Comparison of ENCODE assay signal across 27 cellular contexts in genomic region chr13:58142952-58143351, GRCh38.
"Had no signal": no experiment of that assay in that cellular context is flagged by ENCODE, and none has a peak within 500 bp of the region (broad histone marks: within the 10 kb centered on the region; RNA-seq: fewer than 3 reads in every experiment).

No MANE protein-coding gene starts in this region.

- H3K4me1 ChIP-seq: stomach, suprapubic skin, testis, thyroid gland, tibial artery, tibial nerve, transverse colon, upper lobe of left lung, upper lobe of right lung, uterus, vagina had no signal

- H3K27me3 ChIP-seq: stomach, suprapubic skin, testis, thyroid gland, tibial artery, tibial nerve, transverse colon, upper lobe of left lung, upper lobe of right lung, uterus, vagina had no signal

- H3K27ac ChIP-seq: stomach, suprapubic skin, testis, thoracic aorta, thyroid gland, tibial artery, tibial nerve, transverse colon, upper lobe of left lung, upper lobe of right lung, uterus, vagina had no signal

- FAIRE-seq: urothelium cell line had no signal

- H3K9me3 ChIP-seq: stomach, testis, thoracic aorta, thyroid gland, tibial artery, tibial nerve, transverse colon, upper lobe of left lung, upper lobe of right lung, uterus, vagina had no signal

- DNase-seq: stimulated activated CD4-positive, alpha-beta T cell treated with anti-CD3 and anti-CD28 coated beads, Interleukin-2, amount 100 ng/mL, for 48 hours; stimulated activated CD4-positive, alpha-beta T cell treated with anti-CD3 and anti-CD28 coated beads, Interleukin-4, amount 100 ng/mL, for 1 hour; stimulated activated CD4-positive, alpha-beta T cell treated with anti-CD3 and anti-CD28 coated beads, Interleukin-4, amount 100 ng/mL, for 24 hours; stimulated activated CD4-positive, alpha-beta T cell treated with anti-CD3 and anti-CD28 coated beads, Interleukin-4, amount 100 ng/mL, for 4 hours; stimulated activated CD8-positive, alpha-beta memory T cell treated with anti-CD3 and anti-CD28 coated beads, Interleukin-4, amount 100 ng/mL, for 48 hours; stimulated activated naive B cell treated with anti-CD40 and anti-IgM and Interleukin-4, amounts not matched to agents 10 μg/mL and 1 μg/mL and 100 μg/mL, for 72 hours; stimulated activated naive CD4-positive, alpha-beta T cell; stimulated activated naive CD4-positive, alpha-beta T cell treated with Interleukin-2 at 50 U/mL for 16 hours; stimulated activated naive CD8-positive, alpha-beta T cell treated with anti-CD3 and anti-CD28 coated beads, Interleukin-15, amount 100 ng/mL, for 72 hours; stimulated activated naive CD8-positive, alpha-beta T cell treated with anti-CD3 and anti-CD28 coated beads, Interleukin-15, Interleukin-2, amounts not matched to agents 100 U/mL and 50 U/mL, for 24 hours; stomach; substantia nigra; testis; thyroid gland; tibial artery; transverse colon; trophoblast cell; upper lobe of left lung; upper lobe of right lung; uterus had no signal

- ATAC-seq: stimulated activated effector memory CD8-positive, alpha-beta T cell treated with anti-CD3 and anti-CD28 coated beads, Interleukin-12 subunit alpha, Interleukin-12 subunit beta, amount 100 ng/mL, for 72 hours; stimulated activated memory B cell treated with anti-CD40 and anti-IgM and Interleukin-4, amounts not matched to agents 10 μg/mL and 1 μg/mL and 100 μg/mL, for 72 hours; stimulated activated naive B cell treated with anti-CD40 and anti-IgM and Interleukin-4, amounts not matched to agents 10 μg/mL and 1 μg/mL and 100 μg/mL, for 72 hours; stimulated activated naive CD8-positive, alpha-beta T cell treated with anti-CD3 and anti-CD28 coated beads, Interleukin-15, amount 100 ng/mL, for 72 hours; stimulated activated naive CD8-positive, alpha-beta T cell treated with anti-CD3 and anti-CD28 coated beads, Interleukin-15, Interleukin-2, amounts not matched to agents 100 U/mL and 50 U/mL, for 24 hours; upper lobe of right lung had no signal

- H3K36me3 ChIP-seq: stomach, suprapubic skin, thoracic aorta, thyroid gland, tibial artery, tibial nerve, transverse colon, upper lobe of left lung, upper lobe of right lung, uterus, vagina had no signal

- H3K4me3 ChIP-seq: stomach, suprapubic skin, testis, thoracic aorta, thyroid gland, tibial artery, tibial nerve, transverse colon, upper lobe of left lung, upper lobe of right lung, uterus, vagina had no signal
